In genomic region chr20:34532320-34532719, GRCh38 we compare ENCODE assay signal across 16 cellular contexts.
"Had no signal": no experiment of that assay in that cellular context is flagged by ENCODE, and none has a peak within 500 bp of the region (broad histone marks: within the 10 kb centered on the region; RNA-seq: fewer than 3 reads in every experiment).

No MANE protein-coding gene starts in this region.

- H3K27ac ChIP-seq: ascending aorta, hepatocyte, left lung, pancreas, upper lobe of right lung had no signal

- ATAC-seq: activated CD8-positive, alpha-beta T cell treated with anti-CD3 and anti-CD28 coated beads, Interleukin-2, amount 10 ng/mL, durations not matched to agents 7 days and 5 days; activated naive CD8-positive, alpha-beta T cell treated with anti-CD3 and anti-CD28 coated beads, Interleukin-2, amount 50 U/mL, for 24 hours; left lung; pancreas; stimulated activated memory B cell treated with anti-CD40 and anti-IgM and Interleukin-4, amounts not matched to agents 10 μg/mL and 1 μg/mL and 100 μg/mL, for 72 hours; upper lobe of right lung had no signal

- H3K9me3 Mint-ChIP-seq: activated CD4-positive, alpha-beta T cell treated with anti-CD3 and anti-CD28 coated beads, Interleukin-2, amount 10 ng/mL, durations not matched to agents 24 days and 14 days; activated naive CD8-positive, alpha-beta T cell treated with anti-CD3 and anti-CD28 coated beads, Interleukin-2, amount 50 U/mL, for 24 hours; naive B cell; stimulated activated memory B cell treated with anti-CD40 and anti-IgM and Interleukin-4, amounts not matched to agents 10 μg/mL and 1 μg/mL and 100 μg/mL, for 72 hours had no signal

- H3K4me3 Mint-ChIP-seq: activated CD4-positive, alpha-beta T cell treated with anti-CD3 and anti-CD28 coated beads, Interleukin-2, amount 10 ng/mL, durations not matched to agents 24 days and 14 days; activated CD8-positive, alpha-beta T cell treated with anti-CD3 and anti-CD28 coated beads, Interleukin-2, amount 10 ng/mL, durations not matched to agents 7 days and 5 days; activated naive CD8-positive, alpha-beta T cell treated with anti-CD3 and anti-CD28 coated beads, Interleukin-2, amount 50 U/mL, for 24 hours; naive B cell; stimulated activated memory B cell treated with anti-CD40 and anti-IgM and Interleukin-4, amounts not matched to agents 10 μg/mL and 1 μg/mL and 100 μg/mL, for 72 hours had no signal

- H3K4me2 ChIP-seq: hepatocyte had no signal

- H3K4me3 ChIP-seq: ascending aorta, hepatocyte, left lung, pancreas, upper lobe of right lung had no signal

- H2AFZ ChIP-seq: hepatocyte had no signal

- H3K27me3 Mint-ChIP-seq: activated CD4-positive, alpha-beta T cell treated with anti-CD3 and anti-CD28 coated beads, Interleukin-2, amount 10 ng/mL, durations not matched to agents 24 days and 14 days; activated naive CD8-positive, alpha-beta T cell treated with anti-CD3 and anti-CD28 coated beads, Interleukin-2, amount 50 U/mL, for 24 hours; naive B cell; stimulated activated memory B cell treated with anti-CD40 and anti-IgM and Interleukin-4, amounts not matched to agents 10 μg/mL and 1 μg/mL and 100 μg/mL, for 72 hours had no signal

- H3K27ac Mint-ChIP-seq: activated CD4-positive, alpha-beta T cell treated with anti-CD3 and anti-CD28 coated beads, Interleukin-2, amount 10 ng/mL, durations not matched to agents 24 days and 14 days had no signal

- H3K9me3 ChIP-seq: ascending aorta, left lung, pancreas, upper lobe of right lung had no signal

- H3K4me1 Mint-ChIP-seq: activated naive CD8-positive, alpha-beta T cell treated with anti-CD3 and anti-CD28 coated beads, Interleukin-2, amount 50 U/mL, for 24 hours had no signal

- H3K4me1 ChIP-seq: pancreas had no signal

- DNase-seq: activated CD4-positive, alpha-beta T cell treated with anti-CD3 and anti-CD28 coated beads, Interleukin-2, amount 10 ng/mL, durations not matched to agents 24 days and 14 days; activated CD4-positive, CD25-positive, alpha-beta regulatory T cell; activated CD8-positive, alpha-beta memory T cell treated with anti-CD3 and anti-CD28 coated beads, Interleukin-2, amount 50 U/mL, for 4 hours; activated CD8-positive, alpha-beta T cell treated with anti-CD3 and anti-CD28 coated beads, Interleukin-2, amount 10 ng/mL, durations not matched to agents 7 days and 5 days; activated naive CD4-positive, alpha-beta T cell; activated naive CD8-positive, alpha-beta T cell treated with anti-CD3 and anti-CD28 coated beads, Interleukin-2, amount 50 U/mL, for 24 hours; islet precursor cell; left lung; mammary epithelial cell; naive B cell; T-helper 2 cell; upper lobe of right lung had no signal

- H3K27me3 ChIP-seq: ascending aorta, hepatocyte, left lung, pancreas, upper lobe of right lung had no signal
